In genomic region chr1:56410405-56410804, GRCh38 we compare ENCODE assay signal across 17 cellular contexts.
DNase-seq lines count a peak whose midpoint lies in the region; ATAC-seq and TF ChIP-seq lines count a peak whose summit lies in the region.
"Had no signal": no experiment of that assay in that cellular context is flagged by ENCODE, and none has a peak within 500 bp of the region (broad histone marks: within the 10 kb centered on the region; RNA-seq: fewer than 3 reads in every experiment).

No MANE protein-coding gene starts in this region.

- intact Hi-C loops in right cardiac atrium (cut with DNase I) (loop anchor here in 1 of 4 donors (5.0 to 10.0 kb wide), 2 partner anchors 167 to 216 kb away; partner anchors contain the start of gene PLPP3), left ventricle myocardium superior (cut with micrococcal nuclease) (no loop called here), left colon (cut with DNase I, micrococcal nuclease) (loop anchor here in 1 of 2 donors (10.0 kb wide), 1 partner anchor 144 kb away; no protein-coding TSS in a partner anchor)

- H3K27ac Mint-ChIP-seq in memory B cell: peak overlapping the region; percentile 33
- H3K27ac Mint-ChIP-seq: CD4-positive, CD25-positive, alpha-beta regulatory T cell; CD8-positive, alpha-beta memory T cell; GM23338; HFFc6; IgD-negative memory B cell had no signal

- no peaks in the 10 kb centered on the region for H3K36me3 Mint-ChIP-seq in memory B cell
- H3K36me3 Mint-ChIP-seq: CD4-positive, CD25-positive, alpha-beta regulatory T cell; CD8-positive, alpha-beta memory T cell; IgD-negative memory B cell had no signal

- H3K4me3 Mint-ChIP-seq in memory B cell: no peak overlapping the region
- H3K4me3 Mint-ChIP-seq: CD4-positive, CD25-positive, alpha-beta regulatory T cell; CD8-positive, alpha-beta memory T cell; GM23338; HFFc6; IgD-negative memory B cell had no signal

- WGBS in right cardiac atrium: 91% methylated on average over 3 of the region's 3 CpGs
- WGBS in suprapubic skin: 92% methylated on average over 3 of the region's 3 CpGs

- no peaks in the 10 kb centered on the region for H3K9me3 Mint-ChIP-seq in memory B cell

- no peaks in the 10 kb centered on the region for H3K9me3 ChIP-seq in right cardiac atrium (ENCODE audit: control insufficient read depth, low read length)
- no peaks in the 10 kb centered on the region for H3K9me3 ChIP-seq in subcutaneous abdominal adipose tissue (ENCODE audit: control insufficient read depth in 5 of 5, low read length in 5 of 5)
- no peaks in the 10 kb centered on the region for H3K9me3 ChIP-seq in suprapubic skin
- H3K9me3 ChIP-seq: BE2C had no signal

- H3K36me3 ChIP-seq in subcutaneous abdominal adipose tissue (ENCODE audit: control insufficient read depth in 5 of 5, insufficient read depth in 5 of 5, low read length in 5 of 5): no peaks in the 10 kb centered on the region
- no peaks in the 10 kb centered on the region for H3K36me3 ChIP-seq in suprapubic skin
- H3K36me3 ChIP-seq: BE2C had no signal

- TF ChIP-seq EP300 in suprapubic skin (IDR thresholded peaks at IDR 0.05): no peak

- peaks cover 3% of the 10 kb centered on the region for H3K27me3 Mint-ChIP-seq in memory B cell
- H3K27me3 Mint-ChIP-seq: CD4-positive, CD25-positive, alpha-beta regulatory T cell had no signal

- H3K4me1 ChIP-seq in right cardiac atrium (ENCODE audit: control insufficient read depth, insufficient read depth, low read length) (peaks cover 3% of the 10 kb centered on the region), subcutaneous abdominal adipose tissue (ENCODE audit: control insufficient read depth in 5 of 5, insufficient read depth in 5 of 5, low read length in 5 of 5) (peaks cover 0 to 24% (median under 1%) of the 10 kb centered on the region in 5 donors), suprapubic skin (no peaks in the 10 kb centered on the region)
- H3K4me1 ChIP-seq: BE2C had no signal

- H3K27ac ChIP-seq in right cardiac atrium (ENCODE audit: low read length) (peak overlapping the region; percentile 2), subcutaneous abdominal adipose tissue (ENCODE audit: low read depth, low read length) (peak overlapping the region; percentile 70), suprapubic skin (no peak overlapping the region)

- ATAC-seq in right cardiac atrium (no peak), left ventricle myocardium superior (no peak), left colon (peak; percentile 31), memory B cell (ENCODE audit: low read depth) (no peak), GM18858 (IDR thresholded peaks at IDR 0.05; ENCODE audit: unreplicated experiment) (no peak)
- ATAC-seq: GM23338 had no signal

- TF ChIP-seq CTCF in suprapubic skin (IDR thresholded peaks at IDR 0.05): no peak

- H3K27me3 ChIP-seq in right cardiac atrium (ENCODE audit: control insufficient read depth, insufficient read depth): no peaks in the 10 kb centered on the region
- H3K27me3 ChIP-seq in subcutaneous abdominal adipose tissue (ENCODE audit: control insufficient read depth in 5 of 5, insufficient read depth in 4 of 5, low read length in 5 of 5): no peaks in the 10 kb centered on the region
- H3K27me3 ChIP-seq in suprapubic skin: no peaks in the 10 kb centered on the region
- H3K27me3 ChIP-seq: BE2C had no signal

- no peak overlapping the region for H3K9ac ChIP-seq in subcutaneous abdominal adipose tissue (ENCODE audit: low read length in 5 of 5)

- no peak for TF ChIP-seq POLR2A in suprapubic skin (IDR thresholded peaks at IDR 0.05)

- H3K4me3 ChIP-seq in right cardiac atrium (ENCODE audit: low read length): no peak overlapping the region
- H3K4me3 ChIP-seq in subcutaneous abdominal adipose tissue (ENCODE audit: low read depth in 1 of 5, low read length in 5 of 5): no peak overlapping the region
- H3K4me3 ChIP-seq in suprapubic skin: no peak overlapping the region
- H3K4me3 ChIP-seq: GM23338 had no signal

- H3K4me1 Mint-ChIP-seq in memory B cell: peaks cover 16% of the 10 kb centered on the region
- H3K4me1 Mint-ChIP-seq: CD4-positive, CD25-positive, alpha-beta regulatory T cell; CD8-positive, alpha-beta memory T cell had no signal

- DNase-seq in right cardiac atrium (no peak), left ventricle myocardium superior (no peak), left colon (no peak), memory B cell (ENCODE audit: low spot score in 2 of 2) (no peak), suprapubic skin (ENCODE audit: low spot score in 2 of 2) (no peak)
- DNase-seq in stimulated activated CD4-positive, alpha-beta T cell treated with anti-CD3 and anti-CD28 coated beads, Interleukin-12 subunit alpha, Interleukin-12 subunit beta, amount 100 ng/mL, for 4 hours: no peak
- DNase-seq: BE2C; C1 segment of cervical spinal cord; CD4-positive, CD25-positive, alpha-beta regulatory T cell; CD8-positive, alpha-beta memory T cell; COR-L47; HCEC 1CT; HFFc6 had no signal
